In the genomic region with DNA sequence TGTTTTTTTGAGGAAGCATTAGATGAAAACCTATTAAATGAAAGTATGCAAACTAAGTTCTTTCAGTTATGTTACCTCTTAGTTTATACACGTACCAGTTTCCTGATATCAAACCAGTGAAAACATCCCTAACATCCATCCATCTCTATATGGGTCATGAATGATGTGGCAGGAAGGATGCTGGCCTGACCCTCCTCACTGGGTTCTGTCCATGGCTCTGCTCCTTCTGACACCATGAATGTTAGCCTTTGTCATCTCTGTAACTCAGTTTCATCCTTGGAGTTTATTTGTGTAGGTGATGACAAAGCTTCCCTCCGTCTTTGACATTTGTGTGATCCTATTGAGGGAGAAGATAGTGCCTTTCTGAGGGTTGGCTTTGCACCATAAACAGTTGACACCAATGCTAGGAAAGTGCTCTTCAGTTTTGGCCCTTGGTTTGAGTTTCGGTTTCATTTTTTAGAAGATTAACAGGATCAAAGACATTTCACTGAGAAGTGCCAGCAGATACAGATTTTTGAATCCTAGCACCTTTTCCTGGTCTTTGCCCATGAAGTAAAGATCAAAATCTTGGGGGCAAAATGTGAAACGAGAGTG, we compare ENCODE assay signal across 21 cellular contexts.
A peak's percentile ranks its signal among the peaks of the same experiment; 100 is the strongest.
DNase-seq lines count a peak whose midpoint lies in the region; ATAC-seq and TF ChIP-seq lines count a peak whose summit lies in the region.
"Had no signal": no experiment of that assay in that cellular context is flagged by ENCODE, and none has a peak within 500 bp of the region (broad histone marks: within the 10 kb centered on the region; RNA-seq: fewer than 3 reads in every experiment).

No MANE protein-coding gene starts in this region.

- TF ChIP-seq CTCF in KMS-11 (conservative IDR thresholded peaks at IDR 0.05; ENCODE audit: low read depth, low read length) (no peak), thyroid gland (IDR thresholded peaks at IDR 0.05) (no peak)

- H3K9ac ChIP-seq in KMS-11: no peak overlapping the region

- H3K36me3 Mint-ChIP-seq in activated naive CD8-positive, alpha-beta T cell treated with anti-CD3 and anti-CD28 coated beads, Interleukin-2, amount 10 ng/mL, durations not matched to agents 7 days and 5 days: peaks cover 15% of the 10 kb centered on the region
- H3K36me3 Mint-ChIP-seq in activated naive CD8-positive, alpha-beta T cell treated with anti-CD3 and anti-CD28 coated beads for 36 hours: peaks cover 10% of the 10 kb centered on the region
- no peaks in the 10 kb centered on the region for H3K36me3 Mint-ChIP-seq in activated T-helper 17 cell treated with anti-CD3 and anti-CD28 coated beads, Interleukin-2, amount 50 U/mL, for 72 hours (ENCODE audit: low read depth)
- H3K36me3 Mint-ChIP-seq: mesothelial cell of epicardium had no signal

- H3K4me1 ChIP-seq in KMS-11 (ENCODE audit: low read depth, poor library complexity, severe bottlenecking): peaks cover 19% of the 10 kb centered on the region
- H3K4me1 ChIP-seq in thyroid gland: peaks cover 0 to 11% of the 10 kb centered on the region in 2 donors
- H3K4me1 ChIP-seq: colonic mucosa had no signal

- H3K9me3 Mint-ChIP-seq in activated naive CD8-positive, alpha-beta T cell treated with anti-CD3 and anti-CD28 coated beads, Interleukin-2, amount 10 ng/mL, durations not matched to agents 7 days and 5 days: peaks cover 5% of the 10 kb centered on the region
- H3K9me3 Mint-ChIP-seq in activated naive CD8-positive, alpha-beta T cell treated with anti-CD3 and anti-CD28 coated beads for 36 hours: no peaks in the 10 kb centered on the region
- H3K9me3 Mint-ChIP-seq in activated T-helper 17 cell treated with anti-CD3 and anti-CD28 coated beads, Interleukin-2, amount 50 U/mL, for 72 hours: no peaks in the 10 kb centered on the region
- H3K9me3 Mint-ChIP-seq: endodermal cell; HFFc6; mesothelial cell of epicardium; stimulated activated naive B cell treated with anti-CD40 and anti-IgM and Interleukin-4, amounts not matched to agents 10 μg/mL and 1 μg/mL and 100 μg/mL, for 72 hours; type B pancreatic cell had no signal

- peak; percentile 55 for ATAC-seq in activated naive CD8-positive, alpha-beta T cell treated with anti-CD3 and anti-CD28 coated beads, Interleukin-2, amount 10 ng/mL, durations not matched to agents 7 days and 5 days (ENCODE audit: low read depth)
- ATAC-seq in activated T-helper 17 cell treated with anti-CD3 and anti-CD28 coated beads, Interleukin-2, amount 50 U/mL, for 72 hours (replicated peaks): peak; percentile 66
- ATAC-seq in HG03159 (IDR thresholded peaks at IDR 0.05; ENCODE audit: unreplicated experiment): no peak
- no peak for ATAC-seq in GM18520 (IDR thresholded peaks at IDR 0.05; ENCODE audit: unreplicated experiment)
- ATAC-seq: left colon; Right ventricle myocardium inferior; stimulated activated naive B cell treated with anti-CD40 and anti-IgM and Interleukin-4, amounts not matched to agents 10 μg/mL and 1 μg/mL and 100 μg/mL, for 72 hours had no signal

- intact Hi-C loops in thyroid gland (cut with DNase I): no loop called here

- H4K20me1 ChIP-seq in KMS-11 (ENCODE audit: insufficient read depth): no peaks in the 10 kb centered on the region

- no peaks in the 10 kb centered on the region for H3K9me3 ChIP-seq in thyroid gland
- H3K9me3 ChIP-seq: adrenal gland, colonic mucosa had no signal

- H3K4me2 ChIP-seq in KMS-11: peak overlapping the region; percentile 63

- WGBS in thyroid gland, 2 donors: 75 to 78% methylated on average over 4 of the region's 4 CpGs

- H2AFZ ChIP-seq in KMS-11 (ENCODE audit: low read depth): peak overlapping the region; percentile 10; the same call in 1 of the 2 replicates

- POLR2A ChIA-PET in activated naive CD8-positive, alpha-beta T cell treated with anti-CD3 and anti-CD28 coated beads, Interleukin-2, amount 10 ng/mL, durations not matched to agents 7 days and 5 days (lab: Charles Lee): no interaction called here

- DNase-seq in activated naive CD8-positive, alpha-beta T cell treated with anti-CD3 and anti-CD28 coated beads, Interleukin-2, amount 10 ng/mL, durations not matched to agents 7 days and 5 days: no peak
- DNase-seq in activated naive CD8-positive, alpha-beta T cell treated with anti-CD3 and anti-CD28 coated beads for 36 hours: no peak
- DNase-seq in thyroid gland: no peak
- no peak for DNase-seq in AG20443 (ENCODE audit: low spot score)
- DNase-seq: activated CD4-positive, alpha-beta T cell treated with anti-CD3 and anti-CD28 coated beads for 4 hours; adrenal gland; colonic mucosa; endodermal cell; HFFc6; left colon; NCI-H1417; NCI-H526 treated with DMSO at 0.1 percent for 48 hours; stimulated activated naive B cell treated with anti-CD40 and anti-IgM and Interleukin-4, amounts not matched to agents 10 μg/mL and 1 μg/mL and 100 μg/mL, for 72 hours had no signal

- H3K27me3 ChIP-seq in KMS-11 (ENCODE audit: insufficient read depth, low read depth) (no peaks in the 10 kb centered on the region), thyroid gland (no peaks in the 10 kb centered on the region)
- H3K27me3 ChIP-seq: adrenal gland, colonic mucosa had no signal

- H3K27ac ChIP-seq in KMS-11 (peak overlapping the region; percentile 32), thyroid gland (peak overlapping the region; percentile 11 to 44 (median 34))
- H3K27ac ChIP-seq: colonic mucosa had no signal

- H3K4me3 ChIP-seq in KMS-11 (IDR thresholded peaks at IDR 0.05; ENCODE audit: insufficient read depth, low read depth, low read length): no peak overlapping the region
- no peak overlapping the region for H3K4me3 ChIP-seq in thyroid gland (replicated peaks in 1 of 3)
- H3K4me3 ChIP-seq: colonic mucosa had no signal

- H3K36me3 ChIP-seq in KMS-11 (ENCODE audit: insufficient read depth): no peaks in the 10 kb centered on the region
- no peaks in the 10 kb centered on the region for H3K36me3 ChIP-seq in thyroid gland
- H3K36me3 ChIP-seq: adrenal gland, colonic mucosa had no signal

- no peaks in the 10 kb centered on the region for H3K27me3 Mint-ChIP-seq in activated naive CD8-positive, alpha-beta T cell treated with anti-CD3 and anti-CD28 coated beads, Interleukin-2, amount 10 ng/mL, durations not matched to agents 7 days and 5 days
- H3K27me3 Mint-ChIP-seq in activated naive CD8-positive, alpha-beta T cell treated with anti-CD3 and anti-CD28 coated beads for 36 hours: no peaks in the 10 kb centered on the region
- no peaks in the 10 kb centered on the region for H3K27me3 Mint-ChIP-seq in activated T-helper 17 cell treated with anti-CD3 and anti-CD28 coated beads, Interleukin-2, amount 50 U/mL, for 72 hours
- H3K27me3 Mint-ChIP-seq: progenitor cell of endocrine pancreas; stimulated activated naive B cell treated with anti-CD40 and anti-IgM and Interleukin-4, amounts not matched to agents 10 μg/mL and 1 μg/mL and 100 μg/mL, for 72 hours; type B pancreatic cell had no signal

- H3K4me3 Mint-ChIP-seq in activated naive CD8-positive, alpha-beta T cell treated with anti-CD3 and anti-CD28 coated beads, Interleukin-2, amount 10 ng/mL, durations not matched to agents 7 days and 5 days: peak overlapping the region; percentile 47
- H3K4me3 Mint-ChIP-seq in activated naive CD8-positive, alpha-beta T cell treated with anti-CD3 and anti-CD28 coated beads for 36 hours: no peak overlapping the region
- peak overlapping the region; percentile 52 for H3K4me3 Mint-ChIP-seq in activated T-helper 17 cell treated with anti-CD3 and anti-CD28 coated beads, Interleukin-2, amount 50 U/mL, for 72 hours
- H3K4me3 Mint-ChIP-seq: endodermal cell; HFFc6; mesothelial cell of epicardium; stimulated activated naive B cell treated with anti-CD40 and anti-IgM and Interleukin-4, amounts not matched to agents 10 μg/mL and 1 μg/mL and 100 μg/mL, for 72 hours; type B pancreatic cell had no signal

- TF ChIP-seq POLR2A in thyroid gland (IDR thresholded peaks at IDR 0.05): no peak

- H3K79me2 ChIP-seq in KMS-11 (ENCODE audit: insufficient read depth, low read depth): no peaks in the 10 kb centered on the region

- H3K27ac Mint-ChIP-seq in activated naive CD8-positive, alpha-beta T cell treated with anti-CD3 and anti-CD28 coated beads, Interleukin-2, amount 10 ng/mL, durations not matched to agents 7 days and 5 days: peak overlapping the region; percentile 79
- no peak overlapping the region for H3K27ac Mint-ChIP-seq in activated naive CD8-positive, alpha-beta T cell treated with anti-CD3 and anti-CD28 coated beads for 36 hours
- H3K27ac Mint-ChIP-seq in activated T-helper 17 cell treated with anti-CD3 and anti-CD28 coated beads, Interleukin-2, amount 50 U/mL, for 72 hours: peak overlapping the region; percentile 65
- H3K27ac Mint-ChIP-seq: endodermal cell; HFFc6; mesothelial cell of epicardium; progenitor cell of endocrine pancreas; stimulated activated naive B cell treated with anti-CD40 and anti-IgM and Interleukin-4, amounts not matched to agents 10 μg/mL and 1 μg/mL and 100 μg/mL, for 72 hours; type B pancreatic cell had no signal

- peaks cover 29% of the 10 kb centered on the region for H3K4me1 Mint-ChIP-seq in activated naive CD8-positive, alpha-beta T cell treated with anti-CD3 and anti-CD28 coated beads, Interleukin-2, amount 10 ng/mL, durations not matched to agents 7 days and 5 days
- peaks cover 10% of the 10 kb centered on the region for H3K4me1 Mint-ChIP-seq in activated naive CD8-positive, alpha-beta T cell treated with anti-CD3 and anti-CD28 coated beads for 36 hours
- H3K4me1 Mint-ChIP-seq in activated T-helper 17 cell treated with anti-CD3 and anti-CD28 coated beads, Interleukin-2, amount 50 U/mL, for 72 hours: peaks cover 6% of the 10 kb centered on the region
- H3K4me1 Mint-ChIP-seq: endodermal cell had no signal

Comparison
In these comparisons a context has a peak if more than half of its experiments do, and no peak if none do; other contexts are left out.
1. ATAC-seq: peak in activated naive CD8-positive, alpha-beta T cell treated with anti-CD3 and anti-CD28 coated beads, Interleukin-2, amount 10 ng/mL, durations not matched to agents 7 days and 5 days (single experiment) and activated T-helper 17 cell treated with anti-CD3 and anti-CD28 coated beads, Interleukin-2, amount 50 U/mL, for 72 hours (single experiment); none in HG03159 (single experiment) and GM18520 (single experiment).